10 cellular contexts compared by ENCODE assay signal in genomic region chr5:173281910-173282309, GRCh38. TPM values are rescaled to one million over a fixed set of nuclear protein-coding genes. Genes with fewer than 3 reads are reported as not detected.
A peak's percentile ranks its signal among the peaks of the same experiment; 100 is the strongest.
DNase-seq lines count a peak whose midpoint lies in the region; TF ChIP-seq lines count a peak whose summit lies in the region.
"Had no signal": no experiment of that assay in that cellular context is flagged by ENCODE, and none has a peak within 500 bp of the region (broad histone marks: within the 10 kb centered on the region; RNA-seq: fewer than 3 reads in every experiment).

No MANE protein-coding gene starts in this region.

- TF ChIP-seq POLR2A in transverse colon (IDR thresholded peaks at IDR 0.05), result no peak
- TF ChIP-seq POLR2A in suprapubic skin (IDR thresholded peaks at IDR 0.05), result no peak

- H3K4me3 ChIP-seq in transverse colon (no peak overlapping the region), suprapubic skin (no peak overlapping the region)

- no peak overlapping the region for H3K27ac ChIP-seq in transverse colon
- H3K27ac ChIP-seq in suprapubic skin, result no peak overlapping the region

- 17 to 33% methylated on average over 5 to 6 of the region's 6 CpGs for WGBS in transverse colon (ENCODE audit: low coverage in 1 of 2), 2 donors
- WGBS in suprapubic skin, result 15% methylated on average over 6 of the region's 6 CpGs

- no peaks in the 10 kb centered on the region for H3K9me3 ChIP-seq in transverse colon
- H3K9me3 ChIP-seq in suprapubic skin, result no peaks in the 10 kb centered on the region

- TF ChIP-seq CTCF in transverse colon (IDR thresholded peaks at IDR 0.05), result no peak
- TF ChIP-seq CTCF in suprapubic skin (IDR thresholded peaks at IDR 0.05), result no peak

- in situ Hi-C loops in SK-MEL-5 (cut with HindIII; ENCODE audit: low pct_unique_long_range_greater_than_20kb, low sequenced_read_pairs) (no loop called here), transverse colon (cut with MboI; ENCODE audit: low pct_ligation_motif_present in 1 of 4, low pct_unique_long_range_greater_than_20kb in 1 of 4, low sequenced_read_pairs in 3 of 4) (loop anchor here in 2 of 4 donors (25.0 kb wide), 2 partner anchors 320 to 680 kb away; partner anchors contain the start of gene RPL26L1 (in 1 of the 2))

- intact Hi-C loops in transverse colon (cut with DNase I; ENCODE audit: low total_unique reads), result no loop called here

- H3K27me3 ChIP-seq in transverse colon (peaks cover 60% of the 10 kb centered on the region), suprapubic skin (peaks cover 46% of the 10 kb centered on the region)

- H3K4me1 ChIP-seq in transverse colon, result peaks cover 0 to 8% (median 5%) of the 10 kb centered on the region in 4 donors
- H3K4me1 ChIP-seq in suprapubic skin, result peaks cover 9% of the 10 kb centered on the region

- TF ChIP-seq EP300 in transverse colon (IDR thresholded peaks at IDR 0.05; ENCODE audit: low read depth) (no peak), suprapubic skin (IDR thresholded peaks at IDR 0.05) (no peak)

- DNase-seq in AG08396 (ENCODE audit: low spot score), result peak; percentile 38
- DNase-seq in HCEC 1CT, result peak; percentile 30
- peak; percentile 69 for DNase-seq in SK-MEL-5 (ENCODE audit: low read depth, low spot score)
- DNase-seq in glomerular visceral epithelial cell (ENCODE audit: extremely low spot score), result peak; percentile 27
- no peak for DNase-seq in transverse colon
- no peak for DNase-seq in stimulated activated naive CD4-positive, alpha-beta T cell (lab: John Stamatoyannopoulos, UW)
- DNase-seq in NCI-H1930 (lab: John Stamatoyannopoulos, UW), result no peak
- DNase-seq in suprapubic skin (ENCODE audit: low spot score in 2 of 2), result no peak
- DNase-seq: stimulated activated naive CD8-positive, alpha-beta T cell treated with anti-CD3 and anti-CD28 coated beads, Interleukin-15, amount 100 ng/mL, for 72 hours had no signal

- no peaks in the 10 kb centered on the region for H3K36me3 ChIP-seq in transverse colon
- H3K36me3 ChIP-seq in suprapubic skin, result no peaks in the 10 kb centered on the region

RNA-seq across cellular contexts. Expression of gene STC2, which starts 46.3 kb away (rescaled TPM):
- 0.13 and 0.43 TPM in 2 replicates for total RNA-seq in SK-MEL-5 (2014; rRNA removed; shearing (Covaris generic))
- polyA plus RNA-seq in SK-MEL-5 (2015; cell fraction: cytosol; rRNA removed), result 0.04 and 0.09 TPM in 2 replicates
- polyA plus RNA-seq in SK-MEL-5 (2015; cell fraction: nucleus; rRNA removed), result 0.22 TPM in 1 of 2 replicates, not detected in the other
- total RNA-seq in transverse colon (1 to 10 TPM; 1.5 to 8.1 (median 2.0) TPM), suprapubic skin (1 to 10 TPM in 3 of 4 donors, under 1 TPM in 1; 0.72 to 7.6 (median 5.7) TPM)

RNA-seq across cellular contexts. Expression of gene NKX2-5, which starts 46.9 kb away (rescaled TPM):
- not detected in 2 replicates for total RNA-seq in SK-MEL-5 (2014; rRNA removed; shearing (Covaris generic))
- polyA plus RNA-seq in SK-MEL-5 (2015; cell fraction: cytosol; rRNA removed), result not detected in 2 replicates
- polyA plus RNA-seq in SK-MEL-5 (2015; cell fraction: nucleus; rRNA removed), result not detected in 2 replicates
- total RNA-seq in transverse colon (not detected), suprapubic skin (not detected)
- total RNA-seq: T-helper 1 cell treated with Interleukin-12 subunit alpha and Interleukin-12 subunit beta and Interleukin-4 antibody, amounts not matched to agents 30 ng/mL and 1 ng/mL, for 36 hours had no signal

Comparison
In these comparisons a context has a peak if more than half of its experiments do, and no peak if none do; other contexts are left out.
1. DNase-seq: peak in AG08396 (single experiment), HCEC 1CT (single experiment), SK-MEL-5 (single experiment) and glomerular visceral epithelial cell (single experiment); none in transverse colon (single experiment), stimulated activated naive CD4-positive, alpha-beta T cell (0 of 6), NCI-H1930 (0 of 2) and suprapubic skin (0 of 2).